In genomic region chr15:48514103-48514817, GRCh38 we compare ENCODE assay signal across 15 cellular contexts.
"Had no signal": no experiment of that assay in that cellular context is flagged by ENCODE, and none has a peak within 500 bp of the region (broad histone marks: within the 10 kb centered on the region; RNA-seq: fewer than 3 reads in every experiment).

No MANE protein-coding gene starts in this region.

- H3K9me3 Mint-ChIP-seq: naive thymus-derived CD8-positive, alpha-beta T cell; type B pancreatic cell had no signal

- H3K4me3 ChIP-seq: left ventricle myocardium inferior, ovary, right atrium auricular region, sigmoid colon, suprapubic skin, thyroid gland had no signal

- H3K4me3 Mint-ChIP-seq: immature natural killer cell; naive thymus-derived CD8-positive, alpha-beta T cell; type B pancreatic cell had no signal

- H3K4me1 Mint-ChIP-seq: immature natural killer cell; naive thymus-derived CD8-positive, alpha-beta T cell had no signal

- ATAC-seq: esophagus mucosa; naive thymus-derived CD8-positive, alpha-beta T cell had no signal

- DNase-seq: effector memory CD4-positive, alpha-beta T cell; foreskin fibroblast; immature natural killer cell; left ventricle myocardium inferior; naive thymus-derived CD8-positive, alpha-beta T cell; ovary; sigmoid colon; small intestine; stimulated activated CD4-positive, alpha-beta T cell treated with anti-CD3 and anti-CD28 coated beads, Interleukin-12 subunit alpha, Interleukin-12 subunit beta, amount 100 ng/mL, for 4 hours; stimulated activated naive CD4-positive, alpha-beta T cell treated with Interleukin-2 at 50 U/mL for 16 hours; thyroid gland had no signal

- H3K9me3 ChIP-seq: left ventricle myocardium inferior, ovary, right atrium auricular region, sigmoid colon, suprapubic skin, thyroid gland had no signal

- H3K36me3 Mint-ChIP-seq: immature natural killer cell; naive thymus-derived CD8-positive, alpha-beta T cell had no signal

- H3K4me1 ChIP-seq: left ventricle myocardium inferior, right atrium auricular region, sigmoid colon, suprapubic skin had no signal

- H3K36me3 ChIP-seq: ovary had no signal

- H3K27ac ChIP-seq: ovary, right atrium auricular region, sigmoid colon, suprapubic skin, thyroid gland had no signal

- H3K27me3 Mint-ChIP-seq: type B pancreatic cell had no signal

- H3K27me3 ChIP-seq: ovary, right atrium auricular region, sigmoid colon, suprapubic skin, thyroid gland had no signal

- H3K27ac Mint-ChIP-seq: immature natural killer cell; naive thymus-derived CD8-positive, alpha-beta T cell; type B pancreatic cell had no signal
